ENCODE assay signal across 1 cellular context in genomic region chr6:31580807-31581437, GRCh38.
TF ChIP-seq lines count a peak whose summit lies in the region.

No MANE protein-coding gene starts in this region.

TF ChIP-seq in HepG2, 621 proteins besides CTCF, POLR2A, EP300 and RAD21 (continued from another document and continues in another):
- TF ChIP-seq, protein P1, sequence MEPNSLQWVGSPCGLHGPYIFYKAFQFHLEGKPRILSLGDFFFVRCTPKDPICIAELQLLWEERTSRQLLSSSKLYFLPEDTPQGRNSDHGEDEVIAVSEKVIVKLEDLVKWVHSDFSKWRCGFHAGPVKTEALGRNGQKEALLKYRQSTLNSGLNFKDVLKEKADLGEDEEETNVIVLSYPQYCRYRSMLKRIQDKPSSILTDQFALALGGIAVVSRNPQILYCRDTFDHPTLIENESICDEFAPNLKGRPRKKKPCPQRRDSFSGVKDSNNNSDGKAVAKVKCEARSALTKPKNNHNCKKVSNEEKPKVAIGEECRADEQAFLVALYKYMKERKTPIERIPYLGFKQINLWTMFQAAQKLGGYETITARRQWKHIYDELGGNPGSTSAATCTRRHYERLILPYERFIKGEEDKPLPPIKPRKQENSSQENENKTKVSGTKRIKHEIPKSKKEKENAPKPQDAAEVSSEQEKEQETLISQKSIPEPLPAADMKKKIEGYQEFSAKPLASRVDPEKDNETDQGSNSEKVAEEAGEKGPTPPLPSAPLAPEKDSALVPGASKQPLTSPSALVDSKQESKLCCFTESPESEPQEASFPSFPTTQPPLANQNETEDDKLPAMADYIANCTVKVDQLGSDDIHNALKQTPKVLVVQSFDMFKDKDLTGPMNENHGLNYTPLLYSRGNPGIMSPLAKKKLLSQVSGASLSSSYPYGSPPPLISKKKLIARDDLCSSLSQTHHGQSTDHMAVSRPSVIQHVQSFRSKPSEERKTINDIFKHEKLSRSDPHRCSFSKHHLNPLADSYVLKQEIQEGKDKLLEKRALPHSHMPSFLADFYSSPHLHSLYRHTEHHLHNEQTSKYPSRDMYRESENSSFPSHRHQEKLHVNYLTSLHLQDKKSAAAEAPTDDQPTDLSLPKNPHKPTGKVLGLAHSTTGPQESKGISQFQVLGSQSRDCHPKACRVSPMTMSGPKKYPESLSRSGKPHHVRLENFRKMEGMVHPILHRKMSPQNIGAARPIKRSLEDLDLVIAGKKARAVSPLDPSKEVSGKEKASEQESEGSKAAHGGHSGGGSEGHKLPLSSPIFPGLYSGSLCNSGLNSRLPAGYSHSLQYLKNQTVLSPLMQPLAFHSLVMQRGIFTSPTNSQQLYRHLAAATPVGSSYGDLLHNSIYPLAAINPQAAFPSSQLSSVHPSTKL (CRISPR knock-in tag; IDR thresholded peaks at IDR 0.05) = peak; percentile 65; the same call in 1 of the 2 replicates
- TF ChIP-seq ZNF530 (CRISPR knock-in tag; IDR thresholded peaks at IDR 0.05; ENCODE audit: low read depth) = peak; percentile 81; the same call in 1 of the 2 replicates
- TF ChIP-seq PREB (CRISPR knock-in tag; IDR thresholded peaks at IDR 0.05) = no peak
- TF ChIP-seq, protein P2, sequence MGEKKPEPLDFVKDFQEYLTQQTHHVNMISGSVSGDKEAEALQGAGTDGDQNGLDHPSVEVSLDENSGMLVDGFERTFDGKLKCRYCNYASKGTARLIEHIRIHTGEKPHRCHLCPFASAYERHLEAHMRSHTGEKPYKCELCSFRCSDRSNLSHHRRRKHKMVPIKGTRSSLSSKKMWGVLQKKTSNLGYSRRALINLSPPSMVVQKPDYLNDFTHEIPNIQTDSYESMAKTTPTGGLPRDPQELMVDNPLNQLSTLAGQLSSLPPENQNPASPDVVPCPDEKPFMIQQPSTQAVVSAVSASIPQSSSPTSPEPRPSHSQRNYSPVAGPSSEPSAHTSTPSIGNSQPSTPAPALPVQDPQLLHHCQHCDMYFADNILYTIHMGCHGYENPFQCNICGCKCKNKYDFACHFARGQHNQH (CRISPR knock-in tag; IDR thresholded peaks at IDR 0.05) = peak; percentile 79
- TF ChIP-seq GATAD1 (CRISPR knock-in tag; IDR thresholded peaks at IDR 0.05) = peak; percentile 63
- TF ChIP-seq CHD4 (IDR thresholded peaks at IDR 0.05; ENCODE audit: borderline replicate concordance, low read length) = no peak
- peak; percentile 74; the same call in 1 of the 2 replicates for TF ChIP-seq ZNF335 (CRISPR knock-in tag; IDR thresholded peaks at IDR 0.05)
- peak; percentile 71; the same call in 1 of the 2 replicates for TF ChIP-seq ZNF501 (CRISPR knock-in tag; IDR thresholded peaks at IDR 0.05)
- peak; percentile 99 for TF ChIP-seq MTF2 (CRISPR knock-in tag; IDR thresholded peaks at IDR 0.05; ENCODE audit: borderline replicate concordance)
- TF ChIP-seq TSC22D2 (CRISPR knock-in tag; IDR thresholded peaks at IDR 0.05; ENCODE audit: borderline replicate concordance) = peak; percentile 38; the same call in 1 of the 2 replicates
- TF ChIP-seq, protein P3, sequence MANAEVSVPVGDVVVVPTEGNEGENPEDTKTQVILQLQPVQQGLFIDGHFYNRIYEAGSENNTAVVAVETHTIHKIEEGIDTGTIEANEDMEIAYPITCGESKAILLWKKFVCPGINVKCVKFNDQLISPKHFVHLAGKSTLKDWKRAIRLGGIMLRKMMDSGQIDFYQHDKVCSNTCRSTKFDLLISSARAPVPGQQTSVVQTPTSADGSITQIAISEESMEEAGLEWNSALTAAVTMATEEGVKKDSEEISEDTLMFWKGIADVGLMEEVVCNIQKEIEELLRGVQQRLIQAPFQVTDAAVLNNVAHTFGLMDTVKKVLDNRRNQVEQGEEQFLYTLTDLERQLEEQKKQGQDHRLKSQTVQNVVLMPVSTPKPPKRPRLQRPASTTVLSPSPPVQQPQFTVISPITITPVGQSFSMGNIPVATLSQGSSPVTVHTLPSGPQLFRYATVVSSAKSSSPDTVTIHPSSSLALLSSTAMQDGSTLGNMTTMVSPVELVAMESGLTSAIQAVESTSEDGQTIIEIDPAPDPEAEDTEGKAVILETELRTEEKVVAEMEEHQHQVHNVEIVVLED (CRISPR knock-in tag; IDR thresholded peaks at IDR 0.05; ENCODE audit: borderline replicate concordance) = peak; percentile 23; the same call in 1 of the 2 replicates
- TF ChIP-seq, protein P4, sequence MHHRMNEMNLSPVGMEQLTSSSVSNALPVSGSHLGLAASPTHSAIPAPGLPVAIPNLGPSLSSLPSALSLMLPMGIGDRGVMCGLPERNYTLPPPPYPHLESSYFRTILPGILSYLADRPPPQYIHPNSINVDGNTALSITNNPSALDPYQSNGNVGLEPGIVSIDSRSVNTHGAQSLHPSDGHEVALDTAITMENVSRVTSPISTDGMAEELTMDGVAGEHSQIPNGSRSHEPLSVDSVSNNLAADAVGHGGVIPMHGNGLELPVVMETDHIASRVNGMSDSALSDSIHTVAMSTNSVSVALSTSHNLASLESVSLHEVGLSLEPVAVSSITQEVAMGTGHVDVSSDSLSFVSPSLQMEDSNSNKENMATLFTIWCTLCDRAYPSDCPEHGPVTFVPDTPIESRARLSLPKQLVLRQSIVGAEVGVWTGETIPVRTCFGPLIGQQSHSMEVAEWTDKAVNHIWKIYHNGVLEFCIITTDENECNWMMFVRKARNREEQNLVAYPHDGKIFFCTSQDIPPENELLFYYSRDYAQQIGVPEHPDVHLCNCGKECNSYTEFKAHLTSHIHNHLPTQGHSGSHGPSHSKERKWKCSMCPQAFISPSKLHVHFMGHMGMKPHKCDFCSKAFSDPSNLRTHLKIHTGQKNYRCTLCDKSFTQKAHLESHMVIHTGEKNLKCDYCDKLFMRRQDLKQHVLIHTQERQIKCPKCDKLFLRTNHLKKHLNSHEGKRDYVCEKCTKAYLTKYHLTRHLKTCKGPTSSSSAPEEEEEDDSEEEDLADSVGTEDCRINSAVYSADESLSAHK (CRISPR knock-in tag; IDR thresholded peaks at IDR 0.05; ENCODE audit: borderline replicate concordance) = 0 out of 2 replicates have a peak, but pooled peaks have one; percentile 29
- TF ChIP-seq SMAD1 (CRISPR knock-in tag; IDR thresholded peaks at IDR 0.05; ENCODE audit: borderline replicate concordance, low read depth) = peak; percentile 89
- TF ChIP-seq ZNF256 (CRISPR knock-in tag; conservative IDR thresholded peaks at IDR 0.05) = no peak
- no peak for TF ChIP-seq ARNT (IDR thresholded peaks at IDR 0.05)
- no peak for TF ChIP-seq ZNF577 (CRISPR knock-in tag; IDR thresholded peaks at IDR 0.05; ENCODE audit: borderline replicate concordance, low read depth)
- TF ChIP-seq NRL (CRISPR knock-in tag; IDR thresholded peaks at IDR 0.05; ENCODE audit: borderline replicate concordance) = peak; percentile 79
- TF ChIP-seq RFXANK (CRISPR knock-in tag; IDR thresholded peaks at IDR 0.05) = 0 out of 2 replicates have a peak, but pooled peaks have one; percentile 10
- TF ChIP-seq ZMYM2 (CRISPR knock-in tag; IDR thresholded peaks at IDR 0.05) = peak; percentile 42
- no peak for TF ChIP-seq CREBL2 (CRISPR knock-in tag; IDR thresholded peaks at IDR 0.05; ENCODE audit: borderline replicate concordance)
- TF ChIP-seq ZNF142 (CRISPR knock-in tag; IDR thresholded peaks at IDR 0.05) = peak; percentile 59; the same call in 1 of the 2 replicates
- 0 out of 2 replicates have a peak, but pooled peaks have one; percentile 2 for TF ChIP-seq ZFP1 (CRISPR knock-in tag; IDR thresholded peaks at IDR 0.05)
- no peak for TF ChIP-seq SOX6 (IDR thresholded peaks at IDR 0.05)
- peak; percentile 62 for TF ChIP-seq SOX6 (CRISPR knock-in tag; IDR thresholded peaks at IDR 0.05)
- peak; percentile 76 for TF ChIP-seq YEATS4 (CRISPR knock-in tag; IDR thresholded peaks at IDR 0.05; ENCODE audit: borderline replicate concordance)
- no peak for TF ChIP-seq ZFP36 (IDR thresholded peaks at IDR 0.05; ENCODE audit: borderline replicate concordance, low read depth, low read length, partially characterized antibody)
- no peak for TF ChIP-seq TCF12 (IDR thresholded peaks at IDR 0.05)
- TF ChIP-seq TCF12 (CRISPR knock-in tag; IDR thresholded peaks at IDR 0.05) = no peak
- TF ChIP-seq SYNCRIP (IDR thresholded peaks at IDR 0.05; ENCODE audit: insufficient read depth, low read depth, low read length) = no peak
- TF ChIP-seq SATB2 (CRISPR knock-in tag; IDR thresholded peaks at IDR 0.05) = 0 out of 2 replicates have a peak, but pooled peaks have one; percentile 56
- TF ChIP-seq MED8 (CRISPR knock-in tag; IDR thresholded peaks at IDR 0.05; ENCODE audit: insufficient replicate concordance) = peak; percentile 50
- no peak for TF ChIP-seq SMAD3 (CRISPR knock-in tag; IDR thresholded peaks at IDR 0.05)
- TF ChIP-seq ZUFSP (CRISPR knock-in tag; IDR thresholded peaks at IDR 0.05; ENCODE audit: borderline replicate concordance) = 0 out of 2 replicates have a peak, but pooled peaks have one; percentile 81
- 0 out of 2 replicates have a peak, but pooled peaks have one; percentile 60 for TF ChIP-seq ZSCAN5A (CRISPR knock-in tag; IDR thresholded peaks at IDR 0.05; ENCODE audit: borderline replicate concordance)
- peak; percentile 96 for TF ChIP-seq KDM5B (CRISPR knock-in tag; IDR thresholded peaks at IDR 0.05; ENCODE audit: borderline replicate concordance)
- TF ChIP-seq, protein P5, sequence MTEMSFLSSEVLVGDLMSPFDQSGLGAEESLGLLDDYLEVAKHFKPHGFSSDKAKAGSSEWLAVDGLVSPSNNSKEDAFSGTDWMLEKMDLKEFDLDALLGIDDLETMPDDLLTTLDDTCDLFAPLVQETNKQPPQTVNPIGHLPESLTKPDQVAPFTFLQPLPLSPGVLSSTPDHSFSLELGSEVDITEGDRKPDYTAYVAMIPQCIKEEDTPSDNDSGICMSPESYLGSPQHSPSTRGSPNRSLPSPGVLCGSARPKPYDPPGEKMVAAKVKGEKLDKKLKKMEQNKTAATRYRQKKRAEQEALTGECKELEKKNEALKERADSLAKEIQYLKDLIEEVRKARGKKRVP (CRISPR knock-in tag; IDR thresholded peaks at IDR 0.05) = 0 out of 4 replicates have a peak, but pooled peaks of 1 of the 2 experiments have one; percentile 12
- peak; percentile 99 for TF ChIP-seq ZBTB7B (CRISPR knock-in tag; IDR thresholded peaks at IDR 0.05)
- peak; percentile 74 for TF ChIP-seq ZMYM4 (CRISPR knock-in tag; IDR thresholded peaks at IDR 0.05)
- peak; percentile 94 for TF ChIP-seq KDM2A (CRISPR knock-in tag; IDR thresholded peaks at IDR 0.05; ENCODE audit: borderline replicate concordance, low read depth)
